9 cellular contexts compared by ENCODE assay signal in the genomic region with DNA sequence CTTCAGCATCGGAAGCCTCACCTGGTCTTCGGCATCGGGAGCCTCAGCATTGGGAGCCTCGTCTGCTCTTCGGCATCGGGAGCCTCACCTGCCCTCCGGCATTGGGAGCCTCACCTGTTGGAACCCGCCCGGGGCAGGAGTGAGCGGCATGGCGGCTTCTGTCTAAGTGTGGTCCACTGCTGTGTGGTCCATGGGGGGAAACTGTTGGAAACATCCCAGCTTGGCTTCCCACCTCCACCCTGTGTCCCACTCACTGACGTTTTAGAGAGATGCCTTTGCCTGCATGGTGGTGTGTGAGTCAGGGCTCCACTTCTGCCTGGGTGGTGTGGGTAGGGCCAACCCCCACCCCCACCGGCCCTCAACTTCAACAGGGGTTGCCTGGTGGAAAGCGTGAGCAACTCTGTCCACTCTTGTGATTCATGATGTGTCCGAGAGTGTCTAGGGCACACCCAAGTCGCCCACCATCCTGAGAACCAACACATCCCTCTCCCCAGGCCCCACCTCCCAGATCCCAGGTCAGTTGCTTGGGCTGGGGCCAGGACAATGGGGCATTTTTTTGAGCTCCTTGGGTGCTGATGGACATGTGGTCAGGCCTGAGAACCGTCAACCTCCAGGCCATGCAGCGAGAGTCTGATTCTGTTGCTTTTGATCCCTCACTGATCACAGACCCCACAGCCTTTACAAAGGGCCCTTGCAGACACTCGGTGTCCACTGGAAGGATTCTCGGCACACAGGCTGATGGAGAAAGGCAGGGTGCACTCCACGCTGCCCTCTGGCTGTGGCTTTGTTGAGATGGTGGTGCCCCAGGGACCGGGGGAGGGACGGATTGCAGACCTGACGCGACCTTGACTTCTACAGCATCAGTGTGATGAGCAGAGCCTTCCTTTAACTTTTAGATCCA.
DNase-seq lines count a peak whose midpoint lies in the region; ATAC-seq and TF ChIP-seq lines count a peak whose summit lies in the region.
"Had no signal": no experiment of that assay in that cellular context is flagged by ENCODE, and none has a peak within 500 bp of the region (broad histone marks: within the 10 kb centered on the region; RNA-seq: fewer than 3 reads in every experiment).

No MANE protein-coding gene starts in this region.

- TF ChIP-seq EP300 in sigmoid colon (IDR thresholded peaks at IDR 0.05): no peak

- H3K27ac Mint-ChIP-seq in activated CD4-positive, alpha-beta T cell treated with anti-CD3 and anti-CD28 coated beads for 36 hours: no peak overlapping the region
- no peak overlapping the region for H3K27ac Mint-ChIP-seq in activated CD4-positive, alpha-beta T cell treated with anti-CD3 and anti-CD28 coated beads, Interleukin-2, amount 10 ng/mL, durations not matched to agents 7 days and 5 days

- WGBS in heart right ventricle, 2 donors: 92 to 93% methylated on average over 25 of the region's 25 CpGs
- WGBS in sigmoid colon, 2 donors: 90 to 94% methylated on average over 25 of the region's 25 CpGs

- no peaks in the 10 kb centered on the region for H3K9me3 ChIP-seq in Peyer's patch
- H3K9me3 ChIP-seq in heart right ventricle: peaks cover 0 to 7% (median 0%) of the 10 kb centered on the region in 11 donors
- H3K9me3 ChIP-seq in sigmoid colon: no peaks in the 10 kb centered on the region

- no peak overlapping the region for H3K4me3 ChIP-seq in Peyer's patch
- H3K4me3 ChIP-seq in heart right ventricle: no peak overlapping the region
- no peak overlapping the region for H3K4me3 ChIP-seq in sigmoid colon

- no peaks in the 10 kb centered on the region for H3K4me1 Mint-ChIP-seq in activated CD4-positive, alpha-beta T cell treated with anti-CD3 and anti-CD28 coated beads for 36 hours
- H3K4me1 Mint-ChIP-seq in activated CD4-positive, alpha-beta T cell treated with anti-CD3 and anti-CD28 coated beads, Interleukin-2, amount 10 ng/mL, durations not matched to agents 7 days and 5 days: no peaks in the 10 kb centered on the region

- intact Hi-C loops in activated CD4-positive, alpha-beta T cell treated with anti-CD3 and anti-CD28 coated beads for 36 hours (cut with DNase I, micrococcal nuclease): no loop called here
- intact Hi-C loops in heart right ventricle (cut with DNase I) (no loop called here), sigmoid colon (cut with DNase I) (no loop called here)

- H3K36me3 ChIP-seq in Peyer's patch (peaks cover 0 to 14% (median 0%) of the 10 kb centered on the region in 3 donors), heart right ventricle (peaks cover 0 to 16% (median 0%) of the 10 kb centered on the region in 9 donors), sigmoid colon (no peaks in the 10 kb centered on the region)

- H3K27me3 ChIP-seq in Peyer's patch (no peaks in the 10 kb centered on the region), heart right ventricle (no peaks in the 10 kb centered on the region), sigmoid colon (no peaks in the 10 kb centered on the region)

- H3K4me3 Mint-ChIP-seq in activated CD4-positive, alpha-beta T cell treated with anti-CD3 and anti-CD28 coated beads for 36 hours: no peak overlapping the region
- no peak overlapping the region for H3K4me3 Mint-ChIP-seq in activated CD4-positive, alpha-beta T cell treated with anti-CD3 and anti-CD28 coated beads, Interleukin-2, amount 10 ng/mL, durations not matched to agents 7 days and 5 days

- POLR2A ChIA-PET in activated CD4-positive, alpha-beta T cell treated with anti-CD3 and anti-CD28 coated beads for 36 hours (lab: Charles Lee): no interaction called here
- POLR2A ChIA-PET in activated CD4-positive, alpha-beta T cell treated with anti-CD3 and anti-CD28 coated beads, Interleukin-2, amount 10 ng/mL, durations not matched to agents 7 days and 5 days (lab: Charles Lee): no interaction called here

- TF ChIP-seq POLR2A in Peyer's patch (IDR thresholded peaks at IDR 0.05) (no peak), sigmoid colon (IDR thresholded peaks at IDR 0.05) (no peak)

- CTCF ChIA-PET in activated CD4-positive, alpha-beta T cell treated with anti-CD3 and anti-CD28 coated beads for 36 hours (lab: Charles Lee): no interaction called here
- CTCF ChIA-PET in activated CD4-positive, alpha-beta T cell treated with anti-CD3 and anti-CD28 coated beads, Interleukin-2, amount 10 ng/mL, durations not matched to agents 7 days and 5 days (lab: Charles Lee): no interaction called here

- H3K27ac ChIP-seq in Peyer's patch (no peak overlapping the region), heart right ventricle (no peak overlapping the region), sigmoid colon (no peak overlapping the region)

- H3K4me1 ChIP-seq in Peyer's patch (no peaks in the 10 kb centered on the region), heart right ventricle (peaks cover 0 to 25% (median 3%) of the 10 kb centered on the region in 9 donors), sigmoid colon (no peaks in the 10 kb centered on the region)

- peaks cover 18% of the 10 kb centered on the region for H3K36me3 Mint-ChIP-seq in activated CD4-positive, alpha-beta T cell treated with anti-CD3 and anti-CD28 coated beads for 36 hours (ENCODE audit: low read depth)
- H3K36me3 Mint-ChIP-seq in activated CD4-positive, alpha-beta T cell treated with anti-CD3 and anti-CD28 coated beads, Interleukin-2, amount 10 ng/mL, durations not matched to agents 7 days and 5 days (ENCODE audit: low read depth): peaks cover 10% of the 10 kb centered on the region

- peak; percentile 26 for DNase-seq in activated CD4-positive, alpha-beta T cell treated with anti-CD3 and anti-CD28 coated beads for 36 hours
- no peak for DNase-seq in activated CD4-positive, alpha-beta T cell treated with anti-CD3 and anti-CD28 coated beads, Interleukin-2, amount 10 ng/mL, durations not matched to agents 7 days and 5 days
- DNase-seq in Peyer's patch: peak in 2 of 3 donors; percentile 44 to 52
- peak in 1 of 2 donors; percentile 12 for DNase-seq in heart right ventricle
- DNase-seq in sigmoid colon: peak; percentile 46
- DNase-seq in NCI-H1930 (lab: John Stamatoyannopoulos, UW): no peak
- no peak for DNase-seq in NCI-H774 (lab: John Stamatoyannopoulos, UW)
- no peak for DNase-seq in activated gamma-delta T cell (lab: John Stamatoyannopoulos, UW)
- DNase-seq: retina had no signal

- peaks cover 2% of the 10 kb centered on the region for H3K9me3 Mint-ChIP-seq in activated CD4-positive, alpha-beta T cell treated with anti-CD3 and anti-CD28 coated beads for 36 hours (ENCODE audit: low read depth)
- no peaks in the 10 kb centered on the region for H3K9me3 Mint-ChIP-seq in activated CD4-positive, alpha-beta T cell treated with anti-CD3 and anti-CD28 coated beads, Interleukin-2, amount 10 ng/mL, durations not matched to agents 7 days and 5 days

- no peak for ATAC-seq in activated CD4-positive, alpha-beta T cell treated with anti-CD3 and anti-CD28 coated beads for 36 hours
- no peak for ATAC-seq in heart right ventricle

- TF ChIP-seq CTCF in Peyer's patch (IDR thresholded peaks at IDR 0.05): peak in 3 of 6 experiments; percentile 15 to 21 (median 21)
- TF ChIP-seq CTCF in heart right ventricle (IDR thresholded peaks at IDR 0.05): peak in 7 of 9 donors; percentile 7 to 37 (median 26)
- no peak for TF ChIP-seq CTCF in sigmoid colon (IDR thresholded peaks at IDR 0.05)

- no peaks in the 10 kb centered on the region for H3K27me3 Mint-ChIP-seq in activated CD4-positive, alpha-beta T cell treated with anti-CD3 and anti-CD28 coated beads for 36 hours
- H3K27me3 Mint-ChIP-seq in activated CD4-positive, alpha-beta T cell treated with anti-CD3 and anti-CD28 coated beads, Interleukin-2, amount 10 ng/mL, durations not matched to agents 7 days and 5 days: no peaks in the 10 kb centered on the region

Comparison
In these comparisons a context has a peak if more than half of its experiments do, and no peak if none do; other contexts are left out.
1. DNase-seq: peak in activated CD4-positive, alpha-beta T cell treated with anti-CD3 and anti-CD28 coated beads for 36 hours (single experiment), Peyer's patch (2 of 3) and sigmoid colon (single experiment); none in activated CD4-positive, alpha-beta T cell treated with anti-CD3 and anti-CD28 coated beads, Interleukin-2, amount 10 ng/mL, durations not matched to agents 7 days and 5 days (single experiment), NCI-H1930 (0 of 2), NCI-H774 (single experiment) and activated gamma-delta T cell (single experiment).
2. CTCF ChIP-seq: peak in heart right ventricle (7 of 9); none in sigmoid colon (0 of 4).